26 cellular contexts compared by ENCODE assay signal in genomic region chr3:22496641-22497040, GRCh38.
"Had no signal": no experiment of that assay in that cellular context is flagged by ENCODE, and none has a peak within 500 bp of the region (broad histone marks: within the 10 kb centered on the region; RNA-seq: fewer than 3 reads in every experiment).

No MANE protein-coding gene starts in this region.

- H3K4me3 ChIP-seq: Peyer's patch, SJSA1 had no signal

- H3K27ac Mint-ChIP-seq: activated B cell treated with CpG ODN at 0.5 μM for 24 hours; activated CD4-positive, alpha-beta T cell treated with anti-CD3 and anti-CD28 coated beads, Interleukin-2, amount 10 ng/mL, durations not matched to agents 24 days and 14 days; activated CD8-positive, alpha-beta memory T cell treated with anti-CD3 and anti-CD28 coated beads, Interleukin-2, amount 10 ng/mL, durations not matched to agents 7 days and 5 days; activated naive CD4-positive, alpha-beta T cell treated with anti-CD3 and anti-CD28 coated beads, Interleukin-2, amount 50 U/mL, for 72 hours; activated T-cell treated with anti-CD3 and anti-CD28 coated beads, Interleukin-2, amount 50 U/mL, for 24 hours; activated T-helper 1 cell treated with anti-CD3 and anti-CD28 coated beads, Interleukin-12 subunit alpha, Interleukin-12 subunit beta, Interleukin-2, Interleukin-4 antibody, amounts not matched to agents 30 ng/mL and 10 ng/mL and 1 ng/mL, durations not matched to agents 14 hours and 24 hours and 36 hours; T-helper 1 cell treated with Interleukin-12 subunit alpha and Interleukin-12 subunit beta and Interleukin-4 antibody, amounts not matched to agents 30 μg/mL and 1 μg/mL, for 36 hours had no signal

- H3K9me3 Mint-ChIP-seq: activated CD4-positive, alpha-beta T cell treated with anti-CD3 and anti-CD28 coated beads, Interleukin-2, amount 10 ng/mL, durations not matched to agents 24 days and 14 days; activated T-helper 1 cell treated with anti-CD3 and anti-CD28 coated beads, Interleukin-12 subunit alpha, Interleukin-12 subunit beta, Interleukin-2, Interleukin-4 antibody, amounts not matched to agents 30 ng/mL and 10 ng/mL and 1 ng/mL, durations not matched to agents 14 hours and 24 hours and 36 hours had no signal

- H3K4me3 Mint-ChIP-seq: activated B cell treated with CpG ODN at 0.5 μM for 24 hours; activated CD4-positive, alpha-beta T cell treated with anti-CD3 and anti-CD28 coated beads, Interleukin-2, amount 10 ng/mL, durations not matched to agents 24 days and 14 days; activated CD8-positive, alpha-beta memory T cell treated with anti-CD3 and anti-CD28 coated beads, Interleukin-2, amount 10 ng/mL, durations not matched to agents 7 days and 5 days; activated T-cell treated with anti-CD3 and anti-CD28 coated beads, Interleukin-2, amount 50 U/mL, for 24 hours; activated T-helper 1 cell treated with anti-CD3 and anti-CD28 coated beads, Interleukin-12 subunit alpha, Interleukin-12 subunit beta, Interleukin-2, Interleukin-4 antibody, amounts not matched to agents 30 ng/mL and 10 ng/mL and 1 ng/mL, durations not matched to agents 14 hours and 24 hours and 36 hours; T-helper 1 cell treated with Interleukin-12 subunit alpha and Interleukin-12 subunit beta and Interleukin-4 antibody, amounts not matched to agents 30 μg/mL and 1 μg/mL, for 36 hours had no signal

- H3K36me3 Mint-ChIP-seq: activated CD8-positive, alpha-beta memory T cell treated with anti-CD3 and anti-CD28 coated beads, Interleukin-2, amount 10 ng/mL, durations not matched to agents 7 days and 5 days; activated naive CD4-positive, alpha-beta T cell treated with anti-CD3 and anti-CD28 coated beads, Interleukin-2, amount 50 U/mL, for 72 hours had no signal

- H3K27me3 ChIP-seq: Peyer's patch, SJSA1 had no signal

- H3K27ac ChIP-seq: KMS-11, Peyer's patch, SJSA1 had no signal

- DNase-seq: activated B cell treated with CpG ODN at 0.5 μM for 24 hours; activated CD4-positive, alpha-beta T cell treated with anti-CD3 and anti-CD28 coated beads for 1 hour; activated CD4-positive, alpha-beta T cell treated with anti-CD3 and anti-CD28 coated beads, Interleukin-2, amount 10 ng/mL, durations not matched to agents 24 days and 14 days; activated CD4-positive, alpha-beta T cell treated with anti-CD3 and anti-CD28 coated beads, Interleukin-2, amount 50 U/mL, for 48 hours; activated CD8-positive, alpha-beta memory T cell treated with anti-CD3 and anti-CD28 coated beads, Interleukin-2, amount 10 ng/mL, durations not matched to agents 7 days and 5 days; activated effector memory CD4-positive, alpha-beta T cell treated with Interleukin-2 at 50 U/mL for 16 hours; activated naive CD4-positive, alpha-beta T cell; activated T-cell treated with anti-CD3 and anti-CD28 coated beads, Interleukin-2, amount 50 U/mL, for 24 hours; caudate nucleus; MM.1S; NCI-H1105; NCI-H1436; NCI-H1694 treated with DMSO at 0.1 percent for 48 hours; NCI-H2029 treated with DMSO at 0.1 percent for 48 hours; NCI-H510A treated with DMSO at 0.1 percent for 48 hours; NCI-H69; NK-92 treated with Interleukin-12 subunit alpha and Interleukin-12 subunit beta, amount 100 ng/mL, for 24 hours; OCI-M1; Peyer's patch; SHP77; T-helper 9 cell had no signal

- H3K9me3 ChIP-seq: SJSA1 had no signal

- H3K27me3 Mint-ChIP-seq: activated B cell treated with CpG ODN at 0.5 μM for 24 hours; activated CD4-positive, alpha-beta T cell treated with anti-CD3 and anti-CD28 coated beads, Interleukin-2, amount 10 ng/mL, durations not matched to agents 24 days and 14 days; activated CD8-positive, alpha-beta memory T cell treated with anti-CD3 and anti-CD28 coated beads, Interleukin-2, amount 10 ng/mL, durations not matched to agents 7 days and 5 days; activated T-cell treated with anti-CD3 and anti-CD28 coated beads, Interleukin-2, amount 50 U/mL, for 24 hours had no signal

- H3K4me1 Mint-ChIP-seq: activated B cell treated with CpG ODN at 0.5 μM for 24 hours; activated CD4-positive, alpha-beta T cell treated with anti-CD3 and anti-CD28 coated beads, Interleukin-2, amount 10 ng/mL, durations not matched to agents 24 days and 14 days; activated CD8-positive, alpha-beta memory T cell treated with anti-CD3 and anti-CD28 coated beads, Interleukin-2, amount 10 ng/mL, durations not matched to agents 7 days and 5 days had no signal

- ATAC-seq: activated CD8-positive, alpha-beta memory T cell treated with anti-CD3 and anti-CD28 coated beads, Interleukin-2, amount 10 ng/mL, durations not matched to agents 7 days and 5 days; activated naive CD4-positive, alpha-beta T cell treated with anti-CD3 and anti-CD28 coated beads, Interleukin-2, amount 50 U/mL, for 72 hours had no signal
